23 cellular contexts compared by ENCODE assay signal in the genomic region with DNA sequence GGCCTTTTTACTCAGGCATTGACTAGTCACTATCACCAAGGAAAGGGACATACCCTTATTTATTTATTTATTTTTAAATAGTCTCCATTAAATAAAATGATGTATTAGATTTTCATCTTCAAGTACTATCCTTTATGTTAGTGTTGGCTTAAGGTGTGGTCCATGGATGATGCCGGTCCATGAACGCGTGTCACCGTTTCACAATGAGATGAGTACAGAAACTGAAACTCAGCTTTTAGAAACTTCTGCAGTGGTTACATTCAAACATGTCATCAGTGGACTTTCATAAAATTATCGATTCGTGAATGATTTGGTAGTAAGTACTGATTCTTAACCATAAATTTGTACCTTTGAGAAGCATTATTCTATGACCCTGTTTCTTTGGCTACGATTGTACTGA.
DNase-seq lines count a peak whose midpoint lies in the region; ATAC-seq and TF ChIP-seq lines count a peak whose summit lies in the region.
"Had no signal": no experiment of that assay in that cellular context is flagged by ENCODE, and none has a peak within 500 bp of the region (broad histone marks: within the 10 kb centered on the region; RNA-seq: fewer than 3 reads in every experiment).

No MANE protein-coding gene starts in this region.

- POLR2A ChIA-PET in WTC11 (lab: Charles Lee): no interaction called here

- no peak overlapping the region for H3K4me3 ChIP-seq in GM12865 (ENCODE audit: low read depth, low read length)
- H3K4me3 ChIP-seq in right atrium auricular region: no peak overlapping the region
- H3K4me3 ChIP-seq: colonic mucosa, heart right ventricle, neural progenitor cell, SK-N-MC had no signal

- H3K27me3 ChIP-seq in right atrium auricular region: no peaks in the 10 kb centered on the region
- H3K27me3 ChIP-seq: brain microvascular endothelial cell, colonic mucosa, heart right ventricle, neural progenitor cell had no signal

- H3K36me3 ChIP-seq in right atrium auricular region: no peaks in the 10 kb centered on the region
- H3K36me3 ChIP-seq: brain microvascular endothelial cell, colonic mucosa, heart right ventricle, neural progenitor cell had no signal

- DNase-seq in GM12865 (ENCODE audit: low read depth) (peak; percentile 33), WTC11 (ENCODE audit: low spot score) (no peak), NCI-H446 (lab: John Stamatoyannopoulos, UW) (no peak), medulla oblongata (ENCODE audit: extremely low spot score) (no peak), right atrium auricular region (ENCODE audit: low spot score) (no peak)
- DNase-seq: ACHN; activated CD4-positive, CD25-positive, alpha-beta regulatory T cell; activated CD8-positive, alpha-beta memory T cell treated with anti-CD3 and anti-CD28 coated beads, Interleukin-2, amount 10 ng/mL, durations not matched to agents 7 days and 5 days; brain microvascular endothelial cell; C1 segment of cervical spinal cord; colonic mucosa; GDM1; heart right ventricle; HFFc6; NCI-H187; NCI-H2227 treated with DMSO at 0.1 percent for 48 hours; T-helper 9 cell had no signal

- H3K27ac Mint-ChIP-seq in WTC11: no peak overlapping the region
- H3K27ac Mint-ChIP-seq: activated CD8-positive, alpha-beta memory T cell treated with anti-CD3 and anti-CD28 coated beads, Interleukin-2, amount 10 ng/mL, durations not matched to agents 7 days and 5 days; activated T-helper 2 cell treated with anti-CD3 and anti-CD28 coated beads, Interferon-gamma antibody, Interleukin-2, Interleukin-4, amounts not matched to agents 10 μg/mL and 5 μg/mL and 100 μg/mL, durations not matched to agents 14 hours and 24 hours and 36 hours; HFFc6; neural progenitor cell had no signal

- ATAC-seq in GM18873 (IDR thresholded peaks at IDR 0.05; ENCODE audit: low FRiP score, unreplicated experiment) (peak; percentile 91), HG02759 (IDR thresholded peaks at IDR 0.05; ENCODE audit: unreplicated experiment) (peak; percentile 59), HG03520 (IDR thresholded peaks at IDR 0.05; ENCODE audit: unreplicated experiment) (peak; percentile 79), WTC11 (no peak)
- ATAC-seq: activated CD8-positive, alpha-beta memory T cell treated with anti-CD3 and anti-CD28 coated beads, Interleukin-2, amount 10 ng/mL, durations not matched to agents 7 days and 5 days; heart right ventricle had no signal

- H3K9me3 ChIP-seq in right atrium auricular region: peaks cover 0 to 3% of the 10 kb centered on the region in 2 donors
- H3K9me3 ChIP-seq: colonic mucosa had no signal

- peaks cover 4% of the 10 kb centered on the region; the same call in 1 of the 2 replicates for H3K9me3 Mint-ChIP-seq in WTC11
- H3K9me3 Mint-ChIP-seq: activated T-helper 2 cell treated with anti-CD3 and anti-CD28 coated beads, Interferon-gamma antibody, Interleukin-2, Interleukin-4, amounts not matched to agents 10 μg/mL and 5 μg/mL and 100 μg/mL, durations not matched to agents 14 hours and 24 hours and 36 hours; HFFc6 had no signal

- no peaks in the 10 kb centered on the region for H3K4me1 ChIP-seq in right atrium auricular region
- H3K4me1 ChIP-seq: colonic mucosa, heart right ventricle, neural progenitor cell had no signal

- no peaks in the 10 kb centered on the region for H3K27me3 Mint-ChIP-seq in WTC11 (ENCODE audit: low read depth)

- CTCF ChIA-PET in WTC11 (lab: Charles Lee): no interaction called here

- no peaks in the 10 kb centered on the region for H3K36me3 Mint-ChIP-seq in WTC11
- H3K36me3 Mint-ChIP-seq: activated CD8-positive, alpha-beta memory T cell treated with anti-CD3 and anti-CD28 coated beads, Interleukin-2, amount 10 ng/mL, durations not matched to agents 7 days and 5 days; neural progenitor cell had no signal

- H3K4me3 Mint-ChIP-seq in WTC11: no peak overlapping the region
- H3K4me3 Mint-ChIP-seq: activated CD8-positive, alpha-beta memory T cell treated with anti-CD3 and anti-CD28 coated beads, Interleukin-2, amount 10 ng/mL, durations not matched to agents 7 days and 5 days; neural progenitor cell had no signal

- no peaks in the 10 kb centered on the region for H3K4me1 Mint-ChIP-seq in WTC11
- H3K4me1 Mint-ChIP-seq: activated CD8-positive, alpha-beta memory T cell treated with anti-CD3 and anti-CD28 coated beads, Interleukin-2, amount 10 ng/mL, durations not matched to agents 7 days and 5 days; neural progenitor cell had no signal

- H3K27ac ChIP-seq in right atrium auricular region: no peak overlapping the region
- H3K27ac ChIP-seq: brain microvascular endothelial cell, colonic mucosa, heart right ventricle, neural progenitor cell, SK-N-MC had no signal

- TF ChIP-seq CTCF in GM12865 (IDR thresholded peaks at IDR 0.05; ENCODE audit: insufficient read depth, low read depth, low read length, missing control alignments): no peak
- no peak for TF ChIP-seq CTCF in WTC11 (IDR thresholded peaks at IDR 0.05)
- no peak for TF ChIP-seq CTCF in right atrium auricular region (IDR thresholded peaks at IDR 0.05)

TF ChIP-seq in WTC11, 78 proteins besides CTCF, POLR2A, EP300 and RAD21:
- no peak for TF ChIP-seq ZNF232 (CRISPR knock-in tag; IDR thresholded peaks at IDR 0.05)
- TF ChIP-seq MYBL2 (CRISPR knock-in tag; IDR thresholded peaks at IDR 0.05): no peak
- TF ChIP-seq, protein P1, sequence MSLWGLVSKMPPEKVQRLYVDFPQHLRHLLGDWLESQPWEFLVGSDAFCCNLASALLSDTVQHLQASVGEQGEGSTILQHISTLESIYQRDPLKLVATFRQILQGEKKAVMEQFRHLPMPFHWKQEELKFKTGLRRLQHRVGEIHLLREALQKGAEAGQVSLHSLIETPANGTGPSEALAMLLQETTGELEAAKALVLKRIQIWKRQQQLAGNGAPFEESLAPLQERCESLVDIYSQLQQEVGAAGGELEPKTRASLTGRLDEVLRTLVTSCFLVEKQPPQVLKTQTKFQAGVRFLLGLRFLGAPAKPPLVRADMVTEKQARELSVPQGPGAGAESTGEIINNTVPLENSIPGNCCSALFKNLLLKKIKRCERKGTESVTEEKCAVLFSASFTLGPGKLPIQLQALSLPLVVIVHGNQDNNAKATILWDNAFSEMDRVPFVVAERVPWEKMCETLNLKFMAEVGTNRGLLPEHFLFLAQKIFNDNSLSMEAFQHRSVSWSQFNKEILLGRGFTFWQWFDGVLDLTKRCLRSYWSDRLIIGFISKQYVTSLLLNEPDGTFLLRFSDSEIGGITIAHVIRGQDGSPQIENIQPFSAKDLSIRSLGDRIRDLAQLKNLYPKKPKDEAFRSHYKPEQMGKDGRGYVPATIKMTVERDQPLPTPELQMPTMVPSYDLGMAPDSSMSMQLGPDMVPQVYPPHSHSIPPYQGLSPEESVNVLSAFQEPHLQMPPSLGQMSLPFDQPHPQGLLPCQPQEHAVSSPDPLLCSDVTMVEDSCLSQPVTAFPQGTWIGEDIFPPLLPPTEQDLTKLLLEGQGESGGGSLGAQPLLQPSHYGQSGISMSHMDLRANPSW (CRISPR knock-in tag; conservative IDR thresholded peaks at IDR 0.05; ENCODE audit: low read depth): no peak
- TF ChIP-seq, protein P2, sequence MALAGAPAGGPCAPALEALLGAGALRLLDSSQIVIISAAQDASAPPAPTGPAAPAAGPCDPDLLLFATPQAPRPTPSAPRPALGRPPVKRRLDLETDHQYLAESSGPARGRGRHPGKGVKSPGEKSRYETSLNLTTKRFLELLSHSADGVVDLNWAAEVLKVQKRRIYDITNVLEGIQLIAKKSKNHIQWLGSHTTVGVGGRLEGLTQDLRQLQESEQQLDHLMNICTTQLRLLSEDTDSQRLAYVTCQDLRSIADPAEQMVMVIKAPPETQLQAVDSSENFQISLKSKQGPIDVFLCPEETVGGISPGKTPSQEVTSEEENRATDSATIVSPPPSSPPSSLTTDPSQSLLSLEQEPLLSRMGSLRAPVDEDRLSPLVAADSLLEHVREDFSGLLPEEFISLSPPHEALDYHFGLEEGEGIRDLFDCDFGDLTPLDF (CRISPR knock-in tag; IDR thresholded peaks at IDR 0.05): no peak
- no peak for TF ChIP-seq EMX1 (CRISPR knock-in tag; IDR thresholded peaks at IDR 0.05)
- TF ChIP-seq FOXJ3 (CRISPR knock-in tag; IDR thresholded peaks at IDR 0.05; ENCODE audit: borderline replicate concordance): no peak
- no peak for TF ChIP-seq FOXP1 (CRISPR knock-in tag; IDR thresholded peaks at IDR 0.05; ENCODE audit: borderline replicate concordance)
- no peak for TF ChIP-seq TCF7 (CRISPR knock-in tag; IDR thresholded peaks at IDR 0.05; ENCODE audit: low read depth)
- no peak for TF ChIP-seq GRHL2 (CRISPR knock-in tag; IDR thresholded peaks at IDR 0.05; ENCODE audit: insufficient replicate concordance, severe bottlenecking)
- no peak for TF ChIP-seq ZNF416 (CRISPR knock-in tag; IDR thresholded peaks at IDR 0.05)
- no peak for TF ChIP-seq NR1H2 (CRISPR knock-in tag; IDR thresholded peaks at IDR 0.05)
- no peak for TF ChIP-seq SMAD3 (CRISPR knock-in tag; IDR thresholded peaks at IDR 0.05; ENCODE audit: borderline replicate concordance)
- no peak for TF ChIP-seq OVOL2 (CRISPR knock-in tag; IDR thresholded peaks at IDR 0.05; ENCODE audit: borderline replicate concordance)
- TF ChIP-seq CBFB (CRISPR knock-in tag; IDR thresholded peaks at IDR 0.05; ENCODE audit: low read depth): no peak
- TF ChIP-seq NR3C1 (CRISPR knock-in tag; conservative IDR thresholded peaks at IDR 0.05; ENCODE audit: low read depth): no peak
- TF ChIP-seq, protein P3, sequence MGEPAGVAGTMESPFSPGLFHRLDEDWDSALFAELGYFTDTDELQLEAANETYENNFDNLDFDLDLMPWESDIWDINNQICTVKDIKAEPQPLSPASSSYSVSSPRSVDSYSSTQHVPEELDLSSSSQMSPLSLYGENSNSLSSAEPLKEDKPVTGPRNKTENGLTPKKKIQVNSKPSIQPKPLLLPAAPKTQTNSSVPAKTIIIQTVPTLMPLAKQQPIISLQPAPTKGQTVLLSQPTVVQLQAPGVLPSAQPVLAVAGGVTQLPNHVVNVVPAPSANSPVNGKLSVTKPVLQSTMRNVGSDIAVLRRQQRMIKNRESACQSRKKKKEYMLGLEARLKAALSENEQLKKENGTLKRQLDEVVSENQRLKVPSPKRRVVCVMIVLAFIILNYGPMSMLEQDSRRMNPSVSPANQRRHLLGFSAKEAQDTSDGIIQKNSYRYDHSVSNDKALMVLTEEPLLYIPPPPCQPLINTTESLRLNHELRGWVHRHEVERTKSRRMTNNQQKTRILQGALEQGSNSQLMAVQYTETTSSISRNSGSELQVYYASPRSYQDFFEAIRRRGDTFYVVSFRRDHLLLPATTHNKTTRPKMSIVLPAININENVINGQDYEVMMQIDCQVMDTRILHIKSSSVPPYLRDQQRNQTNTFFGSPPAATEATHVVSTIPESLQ (CRISPR knock-in tag; IDR thresholded peaks at IDR 0.05): no peak
